1 cellular context compared by ENCODE assay signal in the genomic region with DNA sequence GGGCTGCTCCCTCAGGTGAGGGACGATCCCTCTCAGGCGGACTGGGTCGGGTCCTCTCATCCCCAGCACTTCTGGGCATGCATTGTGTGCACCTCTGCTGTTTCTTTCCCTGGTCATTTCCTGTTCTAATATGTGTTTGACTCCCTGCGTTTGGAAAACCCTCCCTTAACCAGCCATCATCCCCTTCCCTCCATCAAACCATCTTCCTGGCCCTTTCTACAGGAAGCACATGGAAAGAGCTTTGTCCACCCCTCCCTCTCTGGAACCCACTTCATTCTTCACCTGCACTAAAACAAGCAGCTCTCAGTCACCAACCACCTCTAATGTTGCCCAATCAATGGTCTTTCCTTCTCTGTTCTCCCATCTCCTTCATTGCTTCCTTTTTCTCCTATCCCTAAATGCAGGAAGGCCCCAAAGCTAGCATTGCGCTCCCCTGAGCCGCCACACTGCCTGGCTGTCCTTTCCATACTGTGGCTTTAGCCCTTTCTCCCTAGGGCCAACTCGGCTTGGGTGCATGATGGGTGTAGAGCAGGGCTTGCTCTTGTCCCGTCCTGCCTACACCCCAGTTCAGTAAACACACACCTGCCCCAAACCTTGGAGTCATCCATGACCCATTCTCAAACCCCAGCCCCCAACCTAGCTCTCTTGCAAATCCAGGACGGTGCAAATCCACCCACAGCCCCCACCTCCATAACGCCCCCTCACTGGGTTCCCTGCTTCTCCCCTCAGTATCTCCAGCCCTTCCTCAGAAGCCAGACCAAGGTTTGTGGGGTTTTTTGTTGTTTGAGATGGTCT.
TF ChIP-seq lines count a peak whose summit lies in the region.

No MANE protein-coding gene starts in this region.

TF ChIP-seq in HEK293, 187 proteins besides CTCF, POLR2A, EP300 and RAD21 (continued from another document and continues in another):
- TF ChIP-seq, protein P1, sequence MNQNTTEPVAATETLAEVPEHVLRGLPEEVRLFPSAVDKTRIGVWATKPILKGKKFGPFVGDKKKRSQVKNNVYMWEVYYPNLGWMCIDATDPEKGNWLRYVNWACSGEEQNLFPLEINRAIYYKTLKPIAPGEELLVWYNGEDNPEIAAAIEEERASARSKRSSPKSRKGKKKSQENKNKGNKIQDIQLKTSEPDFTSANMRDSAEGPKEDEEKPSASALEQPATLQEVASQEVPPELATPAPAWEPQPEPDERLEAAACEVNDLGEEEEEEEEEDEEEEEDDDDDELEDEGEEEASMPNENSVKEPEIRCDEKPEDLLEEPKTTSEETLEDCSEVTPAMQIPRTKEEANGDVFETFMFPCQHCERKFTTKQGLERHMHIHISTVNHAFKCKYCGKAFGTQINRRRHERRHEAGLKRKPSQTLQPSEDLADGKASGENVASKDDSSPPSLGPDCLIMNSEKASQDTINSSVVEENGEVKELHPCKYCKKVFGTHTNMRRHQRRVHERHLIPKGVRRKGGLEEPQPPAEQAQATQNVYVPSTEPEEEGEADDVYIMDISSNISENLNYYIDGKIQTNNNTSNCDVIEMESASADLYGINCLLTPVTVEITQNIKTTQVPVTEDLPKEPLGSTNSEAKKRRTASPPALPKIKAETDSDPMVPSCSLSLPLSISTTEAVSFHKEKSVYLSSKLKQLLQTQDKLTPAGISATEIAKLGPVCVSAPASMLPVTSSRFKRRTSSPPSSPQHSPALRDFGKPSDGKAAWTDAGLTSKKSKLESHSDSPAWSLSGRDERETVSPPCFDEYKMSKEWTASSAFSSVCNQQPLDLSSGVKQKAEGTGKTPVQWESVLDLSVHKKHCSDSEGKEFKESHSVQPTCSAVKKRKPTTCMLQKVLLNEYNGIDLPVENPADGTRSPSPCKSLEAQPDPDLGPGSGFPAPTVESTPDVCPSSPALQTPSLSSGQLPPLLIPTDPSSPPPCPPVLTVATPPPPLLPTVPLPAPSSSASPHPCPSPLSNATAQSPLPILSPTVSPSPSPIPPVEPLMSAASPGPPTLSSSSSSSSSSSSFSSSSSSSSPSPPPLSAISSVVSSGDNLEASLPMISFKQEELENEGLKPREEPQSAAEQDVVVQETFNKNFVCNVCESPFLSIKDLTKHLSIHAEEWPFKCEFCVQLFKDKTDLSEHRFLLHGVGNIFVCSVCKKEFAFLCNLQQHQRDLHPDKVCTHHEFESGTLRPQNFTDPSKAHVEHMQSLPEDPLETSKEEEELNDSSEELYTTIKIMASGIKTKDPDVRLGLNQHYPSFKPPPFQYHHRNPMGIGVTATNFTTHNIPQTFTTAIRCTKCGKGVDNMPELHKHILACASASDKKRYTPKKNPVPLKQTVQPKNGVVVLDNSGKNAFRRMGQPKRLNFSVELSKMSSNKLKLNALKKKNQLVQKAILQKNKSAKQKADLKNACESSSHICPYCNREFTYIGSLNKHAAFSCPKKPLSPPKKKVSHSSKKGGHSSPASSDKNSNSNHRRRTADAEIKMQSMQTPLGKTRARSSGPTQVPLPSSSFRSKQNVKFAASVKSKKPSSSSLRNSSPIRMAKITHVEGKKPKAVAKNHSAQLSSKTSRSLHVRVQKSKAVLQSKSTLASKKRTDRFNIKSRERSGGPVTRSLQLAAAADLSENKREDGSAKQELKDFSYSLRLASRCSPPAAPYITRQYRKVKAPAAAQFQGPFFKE (tag by site-specific recombination; IDR thresholded peaks at IDR 0.05; ENCODE audit: borderline replicate concordance): no peak
- TF ChIP-seq, protein P2, sequence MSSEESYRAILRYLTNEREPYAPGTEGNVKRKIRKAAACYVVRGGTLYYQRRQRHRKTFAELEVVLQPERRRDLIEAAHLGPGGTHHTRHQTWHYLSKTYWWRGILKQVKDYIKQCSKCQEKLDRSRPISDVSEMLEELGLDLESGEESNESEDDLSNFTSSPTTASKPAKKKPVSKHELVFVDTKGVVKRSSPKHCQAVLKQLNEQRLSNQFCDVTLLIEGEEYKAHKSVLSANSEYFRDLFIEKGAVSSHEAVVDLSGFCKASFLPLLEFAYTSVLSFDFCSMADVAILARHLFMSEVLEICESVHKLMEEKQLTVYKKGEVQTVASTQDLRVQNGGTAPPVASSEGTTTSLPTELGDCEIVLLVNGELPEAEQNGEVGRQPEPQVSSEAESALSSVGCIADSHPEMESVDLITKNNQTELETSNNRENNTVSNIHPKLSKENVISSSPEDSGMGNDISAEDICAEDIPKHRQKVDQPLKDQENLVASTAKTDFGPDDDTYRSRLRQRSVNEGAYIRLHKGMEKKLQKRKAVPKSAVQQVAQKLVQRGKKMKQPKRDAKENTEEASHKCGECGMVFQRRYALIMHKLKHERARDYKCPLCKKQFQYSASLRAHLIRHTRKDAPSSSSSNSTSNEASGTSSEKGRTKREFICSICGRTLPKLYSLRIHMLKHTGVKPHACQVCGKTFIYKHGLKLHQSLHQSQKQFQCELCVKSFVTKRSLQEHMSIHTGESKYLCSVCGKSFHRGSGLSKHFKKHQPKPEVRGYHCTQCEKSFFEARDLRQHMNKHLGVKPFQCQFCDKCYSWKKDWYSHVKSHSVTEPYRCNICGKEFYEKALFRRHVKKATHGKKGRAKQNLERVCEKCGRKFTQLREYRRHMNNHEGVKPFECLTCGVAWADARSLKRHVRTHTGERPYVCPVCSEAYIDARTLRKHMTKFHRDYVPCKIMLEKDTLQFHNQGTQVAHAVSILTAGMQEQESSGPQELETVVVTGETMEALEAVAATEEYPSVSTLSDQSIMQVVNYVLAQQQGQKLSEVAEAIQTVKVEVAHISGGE (tag by site-specific recombination; conservative IDR thresholded peaks at IDR 0.05; ENCODE audit: low read depth): no peak
- TF ChIP-seq GLI2 (tag by site-specific recombination; IDR thresholded peaks at IDR 0.05; ENCODE audit: borderline replicate concordance, low read depth) (no peak), ZNF571 (tag by site-specific recombination; IDR thresholded peaks at IDR 0.05) (no peak), ZNF132 (tag by site-specific recombination; IDR thresholded peaks at IDR 0.05; ENCODE audit: borderline replicate concordance) (no peak), ZNF768 (tag by site-specific recombination; IDR thresholded peaks at IDR 0.05) (no peak), BCL11B (tag by site-specific recombination; IDR thresholded peaks at IDR 0.05; ENCODE audit: low read depth) (no peak), ZNF629 (tag by site-specific recombination; IDR thresholded peaks at IDR 0.05) (no peak), ZBTB17 (tag by site-specific recombination; IDR thresholded peaks at IDR 0.05) (peak; percentile 67), HOXD13 (CRISPR knock-in tag; IDR thresholded peaks at IDR 0.05; ENCODE audit: borderline replicate concordance) (no peak), ZNF221 (tag by site-specific recombination; IDR thresholded peaks at IDR 0.05; ENCODE audit: borderline replicate concordance) (no peak), KLF10 (tag by site-specific recombination; IDR thresholded peaks at IDR 0.05) (no peak), ZBTB8A (tag by site-specific recombination; IDR thresholded peaks at IDR 0.05) (0 out of 2 replicates have a peak, but pooled peaks have one; percentile 6), ZNF785 (tag by site-specific recombination; IDR thresholded peaks at IDR 0.05) (no peak), EGR2 (tag by site-specific recombination; IDR thresholded peaks at IDR 0.05; ENCODE audit: low read depth) (peak; percentile 85), KLF9 (tag by site-specific recombination; IDR thresholded peaks at IDR 0.05; ENCODE audit: low read depth) (no peak), HOXC10 (CRISPR knock-in tag; IDR thresholded peaks at IDR 0.05) (no peak), ZNF624 (tag by site-specific recombination; IDR thresholded peaks at IDR 0.05) (no peak)
- TF ChIP-seq, protein P3, sequence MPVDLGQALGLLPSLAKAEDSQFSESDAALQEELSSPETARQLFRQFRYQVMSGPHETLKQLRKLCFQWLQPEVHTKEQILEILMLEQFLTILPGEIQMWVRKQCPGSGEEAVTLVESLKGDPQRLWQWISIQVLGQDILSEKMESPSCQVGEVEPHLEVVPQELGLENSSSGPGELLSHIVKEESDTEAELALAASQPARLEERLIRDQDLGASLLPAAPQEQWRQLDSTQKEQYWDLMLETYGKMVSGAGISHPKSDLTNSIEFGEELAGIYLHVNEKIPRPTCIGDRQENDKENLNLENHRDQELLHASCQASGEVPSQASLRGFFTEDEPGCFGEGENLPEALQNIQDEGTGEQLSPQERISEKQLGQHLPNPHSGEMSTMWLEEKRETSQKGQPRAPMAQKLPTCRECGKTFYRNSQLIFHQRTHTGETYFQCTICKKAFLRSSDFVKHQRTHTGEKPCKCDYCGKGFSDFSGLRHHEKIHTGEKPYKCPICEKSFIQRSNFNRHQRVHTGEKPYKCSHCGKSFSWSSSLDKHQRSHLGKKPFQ (tag by site-specific recombination; IDR thresholded peaks at IDR 0.05): no peak
- TF ChIP-seq, protein P4, sequence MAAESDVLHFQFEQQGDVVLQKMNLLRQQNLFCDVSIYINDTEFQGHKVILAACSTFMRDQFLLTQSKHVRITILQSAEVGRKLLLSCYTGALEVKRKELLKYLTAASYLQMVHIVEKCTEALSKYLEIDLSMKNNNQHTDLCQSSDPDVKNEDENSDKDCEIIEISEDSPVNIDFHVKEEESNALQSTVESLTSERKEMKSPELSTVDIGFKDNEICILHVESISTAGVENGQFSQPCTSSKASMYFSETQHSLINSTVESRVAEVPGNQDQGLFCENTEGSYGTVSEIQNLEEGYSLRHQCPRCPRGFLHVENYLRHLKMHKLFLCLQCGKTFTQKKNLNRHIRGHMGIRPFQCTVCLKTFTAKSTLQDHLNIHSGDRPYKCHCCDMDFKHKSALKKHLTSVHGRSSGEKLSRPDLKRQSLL (tag by site-specific recombination; IDR thresholded peaks at IDR 0.05): no peak
- TF ChIP-seq, protein P5, sequence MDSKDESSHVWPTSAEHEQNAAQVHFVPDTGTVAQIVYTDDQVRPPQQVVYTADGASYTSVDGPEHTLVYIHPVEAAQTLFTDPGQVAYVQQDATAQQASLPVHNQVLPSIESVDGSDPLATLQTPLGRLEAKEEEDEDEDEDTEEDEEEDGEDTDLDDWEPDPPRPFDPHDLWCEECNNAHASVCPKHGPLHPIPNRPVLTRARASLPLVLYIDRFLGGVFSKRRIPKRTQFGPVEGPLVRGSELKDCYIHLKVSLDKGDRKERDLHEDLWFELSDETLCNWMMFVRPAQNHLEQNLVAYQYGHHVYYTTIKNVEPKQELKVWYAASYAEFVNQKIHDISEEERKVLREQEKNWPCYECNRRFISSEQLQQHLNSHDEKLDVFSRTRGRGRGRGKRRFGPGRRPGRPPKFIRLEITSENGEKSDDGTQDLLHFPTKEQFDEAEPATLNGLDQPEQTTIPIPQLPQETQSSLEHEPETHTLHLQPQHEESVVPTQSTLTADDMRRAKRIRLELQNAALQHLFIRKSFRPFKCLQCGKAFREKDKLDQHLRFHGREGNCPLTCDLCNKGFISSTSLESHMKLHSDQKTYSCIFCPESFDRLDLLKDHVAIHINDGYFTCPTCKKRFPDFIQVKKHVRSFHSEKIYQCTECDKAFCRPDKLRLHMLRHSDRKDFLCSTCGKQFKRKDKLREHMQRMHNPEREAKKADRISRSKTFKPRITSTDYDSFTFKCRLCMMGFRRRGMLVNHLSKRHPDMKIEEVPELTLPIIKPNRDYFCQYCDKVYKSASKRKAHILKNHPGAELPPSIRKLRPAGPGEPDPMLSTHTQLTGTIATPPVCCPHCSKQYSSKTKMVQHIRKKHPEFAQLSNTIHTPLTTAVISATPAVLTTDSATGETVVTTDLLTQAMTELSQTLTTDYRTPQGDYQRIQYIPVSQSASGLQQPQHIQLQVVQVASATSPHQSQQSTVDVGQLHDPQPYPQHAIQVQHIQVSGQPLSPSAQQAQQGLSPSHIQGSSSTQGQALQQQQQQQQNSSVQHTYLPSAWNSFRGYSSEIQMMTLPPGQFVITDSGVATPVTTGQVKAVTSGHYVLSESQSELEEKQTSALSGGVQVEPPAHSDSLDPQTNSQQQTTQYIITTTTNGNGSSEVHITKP (tag by site-specific recombination; IDR thresholded peaks at IDR 0.05): peak; percentile 10; the same call in 1 of the 2 replicates
- TF ChIP-seq, protein P6, sequence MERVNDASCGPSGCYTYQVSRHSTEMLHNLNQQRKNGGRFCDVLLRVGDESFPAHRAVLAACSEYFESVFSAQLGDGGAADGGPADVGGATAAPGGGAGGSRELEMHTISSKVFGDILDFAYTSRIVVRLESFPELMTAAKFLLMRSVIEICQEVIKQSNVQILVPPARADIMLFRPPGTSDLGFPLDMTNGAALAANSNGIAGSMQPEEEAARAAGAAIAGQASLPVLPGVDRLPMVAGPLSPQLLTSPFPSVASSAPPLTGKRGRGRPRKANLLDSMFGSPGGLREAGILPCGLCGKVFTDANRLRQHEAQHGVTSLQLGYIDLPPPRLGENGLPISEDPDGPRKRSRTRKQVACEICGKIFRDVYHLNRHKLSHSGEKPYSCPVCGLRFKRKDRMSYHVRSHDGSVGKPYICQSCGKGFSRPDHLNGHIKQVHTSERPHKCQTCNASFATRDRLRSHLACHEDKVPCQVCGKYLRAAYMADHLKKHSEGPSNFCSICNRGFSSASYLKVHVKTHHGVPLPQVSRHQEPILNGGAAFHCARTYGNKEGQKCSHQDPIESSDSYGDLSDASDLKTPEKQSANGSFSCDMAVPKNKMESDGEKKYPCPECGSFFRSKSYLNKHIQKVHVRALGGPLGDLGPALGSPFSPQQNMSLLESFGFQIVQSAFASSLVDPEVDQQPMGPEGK (tag by site-specific recombination; IDR thresholded peaks at IDR 0.05): peak; percentile 67; the same call in 1 of the 2 replicates
- TF ChIP-seq, protein P7, sequence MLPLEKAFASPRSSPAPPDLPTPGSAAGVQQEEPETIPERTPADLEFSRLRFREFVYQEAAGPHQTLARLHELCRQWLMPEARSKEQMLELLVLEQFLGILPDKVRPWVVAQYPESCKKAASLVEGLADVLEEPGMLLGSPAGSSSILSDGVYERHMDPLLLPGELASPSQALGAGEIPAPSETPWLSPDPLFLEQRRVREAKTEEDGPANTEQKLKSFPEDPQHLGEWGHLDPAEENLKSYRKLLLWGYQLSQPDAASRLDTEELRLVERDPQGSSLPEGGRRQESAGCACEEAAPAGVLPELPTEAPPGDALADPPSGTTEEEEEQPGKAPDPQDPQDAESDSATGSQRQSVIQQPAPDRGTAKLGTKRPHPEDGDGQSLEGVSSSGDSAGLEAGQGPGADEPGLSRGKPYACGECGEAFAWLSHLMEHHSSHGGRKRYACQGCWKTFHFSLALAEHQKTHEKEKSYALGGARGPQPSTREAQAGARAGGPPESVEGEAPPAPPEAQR (tag by site-specific recombination; IDR thresholded peaks at IDR 0.05): no peak
- TF ChIP-seq, protein P8, sequence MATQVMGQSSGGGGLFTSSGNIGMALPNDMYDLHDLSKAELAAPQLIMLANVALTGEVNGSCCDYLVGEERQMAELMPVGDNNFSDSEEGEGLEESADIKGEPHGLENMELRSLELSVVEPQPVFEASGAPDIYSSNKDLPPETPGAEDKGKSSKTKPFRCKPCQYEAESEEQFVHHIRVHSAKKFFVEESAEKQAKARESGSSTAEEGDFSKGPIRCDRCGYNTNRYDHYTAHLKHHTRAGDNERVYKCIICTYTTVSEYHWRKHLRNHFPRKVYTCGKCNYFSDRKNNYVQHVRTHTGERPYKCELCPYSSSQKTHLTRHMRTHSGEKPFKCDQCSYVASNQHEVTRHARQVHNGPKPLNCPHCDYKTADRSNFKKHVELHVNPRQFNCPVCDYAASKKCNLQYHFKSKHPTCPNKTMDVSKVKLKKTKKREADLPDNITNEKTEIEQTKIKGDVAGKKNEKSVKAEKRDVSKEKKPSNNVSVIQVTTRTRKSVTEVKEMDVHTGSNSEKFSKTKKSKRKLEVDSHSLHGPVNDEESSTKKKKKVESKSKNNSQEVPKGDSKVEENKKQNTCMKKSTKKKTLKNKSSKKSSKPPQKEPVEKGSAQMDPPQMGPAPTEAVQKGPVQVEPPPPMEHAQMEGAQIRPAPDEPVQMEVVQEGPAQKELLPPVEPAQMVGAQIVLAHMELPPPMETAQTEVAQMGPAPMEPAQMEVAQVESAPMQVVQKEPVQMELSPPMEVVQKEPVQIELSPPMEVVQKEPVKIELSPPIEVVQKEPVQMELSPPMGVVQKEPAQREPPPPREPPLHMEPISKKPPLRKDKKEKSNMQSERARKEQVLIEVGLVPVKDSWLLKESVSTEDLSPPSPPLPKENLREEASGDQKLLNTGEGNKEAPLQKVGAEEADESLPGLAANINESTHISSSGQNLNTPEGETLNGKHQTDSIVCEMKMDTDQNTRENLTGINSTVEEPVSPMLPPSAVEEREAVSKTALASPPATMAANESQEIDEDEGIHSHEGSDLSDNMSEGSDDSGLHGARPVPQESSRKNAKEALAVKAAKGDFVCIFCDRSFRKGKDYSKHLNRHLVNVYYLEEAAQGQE (tag by site-specific recombination; IDR thresholded peaks at IDR 0.05): no peak
